In genomic region chr16:11459722-11460121, GRCh38 we compare ENCODE assay signal across 16 cellular contexts.
DNase-seq lines count a peak whose midpoint lies in the region; ATAC-seq, FAIRE-seq and TF ChIP-seq lines count a peak whose summit lies in the region.
"Had no signal": no experiment of that assay in that cellular context is flagged by ENCODE, and none has a peak within 500 bp of the region (broad histone marks: within the 10 kb centered on the region; RNA-seq: fewer than 3 reads in every experiment).

No MANE protein-coding gene starts in this region.

- no peaks in the 10 kb centered on the region for H4K20me1 ChIP-seq in HepG2 (ENCODE audit: insufficient read depth, low read length)
- H4K20me1 ChIP-seq: BLaER1 had no signal

- H3K4me2 ChIP-seq in HepG2 (ENCODE audit: low read depth, low read length) = no peak overlapping the region
- H3K4me2 ChIP-seq: BLaER1 had no signal

- H3K27ac Mint-ChIP-seq in activated CD4-positive, alpha-beta T cell treated with anti-CD3 and anti-CD28 coated beads, Interleukin-2, amount 10 ng/mL, durations not matched to agents 24 days and 14 days = no peak overlapping the region

- POLR2A ChIA-PET in HepG2 (lab: Yijun Ruan, JAX) = no interaction called here

- no peak overlapping the region for H2AFZ ChIP-seq in HepG2 (ENCODE audit: low read length)

- TF ChIP-seq EP300 in HepG2 (IDR thresholded peaks at IDR 0.05; ENCODE audit: low read depth in 2 of 2, low read length in 2 of 2) (no peak), HepG2 (CRISPR knock-in tag; IDR thresholded peaks at IDR 0.05; ENCODE audit: borderline replicate concordance) (no peak)

- H3K27me3 ChIP-seq in HepG2 (ENCODE audit: control insufficient read depth in 1 of 2, insufficient read depth in 2 of 2, low read length in 2 of 2) = peaks cover 6 to 30% of the 10 kb centered on the region in 2 experiments
- H3K27me3 ChIP-seq in right lobe of liver = no peaks in the 10 kb centered on the region
- no peaks in the 10 kb centered on the region for H3K27me3 ChIP-seq in spleen (replicated peaks in 1 of 7)
- H3K27me3 ChIP-seq: BLaER1 had no signal

- H3K4me1 ChIP-seq in HepG2 (ENCODE audit: insufficient read depth, low read length) (peaks cover 5% of the 10 kb centered on the region; the same call in 1 of the 2 replicates), right lobe of liver (no peaks in the 10 kb centered on the region), spleen (peaks cover 0 to 9% (median 0%) of the 10 kb centered on the region in 6 donors)
- H3K4me1 ChIP-seq: BLaER1 had no signal

- BruUV-seq in HepG2 (replicated peaks; lab: Mats Ljungman, UMichigan) = no TSS peak

- TF ChIP-seq POLR2A in HepG2 (IDR thresholded peaks at IDR 0.05; ENCODE audit: insufficient read depth in 1 of 2, low read depth in 2 of 2, low read length in 2 of 2) (no peak), right lobe of liver (IDR thresholded peaks at IDR 0.05) (no peak), spleen (IDR thresholded peaks at IDR 0.05) (no peak)

- CTCF ChIA-PET in HepG2 (lab: Yijun Ruan, JAX; ENCODE audit: low intra/inter-chr PET ratio, low total read pairs) = no interaction called here

- H3K4me1 Mint-ChIP-seq in activated CD4-positive, alpha-beta T cell treated with anti-CD3 and anti-CD28 coated beads, Interleukin-2, amount 10 ng/mL, durations not matched to agents 24 days and 14 days = no peaks in the 10 kb centered on the region

- H3K27me3 Mint-ChIP-seq in activated CD4-positive, alpha-beta T cell treated with anti-CD3 and anti-CD28 coated beads, Interleukin-2, amount 10 ng/mL, durations not matched to agents 24 days and 14 days = no peaks in the 10 kb centered on the region
- H3K27me3 Mint-ChIP-seq: CD4-positive, alpha-beta memory T cell had no signal

- no peak for FAIRE-seq in HepG2 (lab: Jason Lieb, UNC)

- H3K4me3 Mint-ChIP-seq in activated CD4-positive, alpha-beta T cell treated with anti-CD3 and anti-CD28 coated beads, Interleukin-2, amount 10 ng/mL, durations not matched to agents 24 days and 14 days = no peak overlapping the region
- H3K4me3 Mint-ChIP-seq: CD14-positive monocyte; CD4-positive, alpha-beta memory T cell had no signal

- no peaks in the 10 kb centered on the region for H3K36me3 Mint-ChIP-seq in activated CD4-positive, alpha-beta T cell treated with anti-CD3 and anti-CD28 coated beads, Interleukin-2, amount 10 ng/mL, durations not matched to agents 24 days and 14 days (ENCODE audit: low read depth)
- H3K36me3 Mint-ChIP-seq: CD14-positive monocyte had no signal

- TF ChIP-seq CTCF in HepG2 (CRISPR knock-in tag; IDR thresholded peaks at IDR 0.05) (no peak), right lobe of liver (IDR thresholded peaks at IDR 0.05) (no peak), spleen (IDR thresholded peaks at IDR 0.05 in 8 of 11, conservative IDR thresholded peaks at IDR 0.05 in 3 of 11) (no peak)

- DNase-seq in HepG2 (ENCODE audit: low spot score) (no peak), right lobe of liver (no peak), cerebellum (ENCODE audit: low spot score) (peak; percentile 15), spleen (peak; percentile 51), NCI-H128 (lab: John Stamatoyannopoulos, UW; ENCODE audit: unreplicated experiment) (no peak)
- no peak for DNase-seq in activated CD4-positive, alpha-beta T cell treated with anti-CD3 and anti-CD28 coated beads, Interleukin-2, amount 10 ng/mL, durations not matched to agents 24 days and 14 days
- no peak for DNase-seq in activated naive CD4-positive, alpha-beta T cell treated with anti-CD3 and anti-CD28 coated beads, Interleukin-2, amount 50 U/mL, for 16 hours
- DNase-seq: 8988T; CD4-positive, alpha-beta memory T cell; DMS153; DMS79; GF-D8; GOT3; H7 had no signal

- in situ Hi-C loops in HepG2 (cut with HindIII; ENCODE audit: extremely low pct_ligation_motif_present, low pct_unique_long_range_greater_than_20kb) = no loop called here

- intact Hi-C loops in HepG2 (cut with micrococcal nuclease; ENCODE audit: unreplicated experiment) = no loop called here
- intact Hi-C loops in right lobe of liver (cut with DNase I) = no loop called here
- intact Hi-C loops in spleen (cut with DNase I; ENCODE audit: low total_unique reads) = no loop called here
- intact Hi-C loops in activated CD4-positive, alpha-beta T cell treated with anti-CD3 and anti-CD28 coated beads, Interleukin-2, amount 10 ng/mL, durations not matched to agents 24 days and 14 days (cut with micrococcal nuclease) = no loop called here

- ATAC-seq in HepG2 = peak; percentile 9; the same call in 1 of the 3 replicates
- ATAC-seq in right lobe of liver = no peak

- H3K27ac ChIP-seq in HepG2 (ENCODE audit: extremely low read length, insufficient read depth, low read length) (no peak overlapping the region), right lobe of liver (no peak overlapping the region), spleen (no peak overlapping the region)
- H3K27ac ChIP-seq: BLaER1 had no signal

- no peak overlapping the region for H3K4me3 ChIP-seq in HepG2 (replicated peaks in 1 of 3; ENCODE audit: insufficient read depth in 1 of 3, low read depth in 2 of 3, low read length in 3 of 3)
- no peak overlapping the region for H3K4me3 ChIP-seq in right lobe of liver
- H3K4me3 ChIP-seq in spleen = no peak overlapping the region
- H3K4me3 ChIP-seq: BLaER1 had no signal

- no peaks in the 10 kb centered on the region for H3K36me3 ChIP-seq in HepG2 (replicated peaks in 1 of 2; ENCODE audit: control insufficient read depth in 1 of 2, insufficient read depth in 2 of 2, low read length in 2 of 2)
- no peaks in the 10 kb centered on the region for H3K36me3 ChIP-seq in right lobe of liver
- H3K36me3 ChIP-seq in spleen = no peaks in the 10 kb centered on the region
- H3K36me3 ChIP-seq: BLaER1 had no signal

- no peak overlapping the region for H3K9ac ChIP-seq in HepG2 (ENCODE audit: insufficient read depth, low read depth, low read length)
- H3K9ac ChIP-seq: BLaER1 had no signal

- 21% methylated on average over 8 of the region's 8 CpGs for WGBS in HepG2 (ENCODE audit: low lambda C conversion rate)
- 73% methylated on average over 2 of the region's 8 CpGs for WGBS in right lobe of liver (ENCODE audit: insufficient coverage, low coverage, low lambda C conversion rate, missing lambda C conversion rate)
- WGBS in spleen, 5 donors = 71 to 100% (median 80%) methylated on average over 3 to 8 of the region's 8 CpGs

- H3K79me2 ChIP-seq in HepG2 (ENCODE audit: insufficient read depth, low read length) = no peaks in the 10 kb centered on the region

- H3K9me3 ChIP-seq in HepG2 (ENCODE audit: low read length) (no peaks in the 10 kb centered on the region), right lobe of liver (no peaks in the 10 kb centered on the region), spleen (peaks cover 0 to 4% (median 0%) of the 10 kb centered on the region in 8 donors)
- H3K9me3 ChIP-seq: BLaER1 had no signal

- no peaks in the 10 kb centered on the region for H3K9me3 Mint-ChIP-seq in activated CD4-positive, alpha-beta T cell treated with anti-CD3 and anti-CD28 coated beads, Interleukin-2, amount 10 ng/mL, durations not matched to agents 24 days and 14 days
- H3K9me3 Mint-ChIP-seq: CD4-positive, alpha-beta memory T cell had no signal

- no peak for TF ChIP-seq RAD21 in HepG2 (CRISPR knock-in tag; IDR thresholded peaks at IDR 0.05)

TF ChIP-seq in HepG2, 621 proteins besides CTCF, POLR2A, EP300 and RAD21:
- TF ChIP-seq MLLT10 (CRISPR knock-in tag; IDR thresholded peaks at IDR 0.05) = no peak

Comparison
In these comparisons a context has a peak if more than half of its experiments do, and no peak if none do; other contexts are left out.
1. DNase-seq: peak in cerebellum (single experiment) and spleen (single experiment); none in HepG2 (single experiment), right lobe of liver (0 of 3), activated CD4-positive, alpha-beta T cell treated with anti-CD3 and anti-CD28 coated beads, Interleukin-2, amount 10 ng/mL, durations not matched to agents 24 days and 14 days (single experiment), activated naive CD4-positive, alpha-beta T cell treated with anti-CD3 and anti-CD28 coated beads, Interleukin-2, amount 50 U/mL, for 16 hours (single experiment) and NCI-H128 (single experiment).